ENCODE assay signal across 18 cellular contexts in genomic region chr12:124703852-124704251, GRCh38.
DNase-seq lines count a peak whose midpoint lies in the region; ATAC-seq and TF ChIP-seq lines count a peak whose summit lies in the region.
"Had no signal": no experiment of that assay in that cellular context is flagged by ENCODE, and none has a peak within 500 bp of the region (broad histone marks: within the 10 kb centered on the region; RNA-seq: fewer than 3 reads in every experiment).

No MANE protein-coding gene starts in this region.

- H3K4me1 ChIP-seq in PC-9 (replicated peaks; ENCODE audit: insufficient read depth) = peaks cover 46% of the 10 kb centered on the region
- H3K4me1 ChIP-seq in liver (ENCODE audit: control insufficient read depth in 4 of 4, insufficient read depth in 4 of 4, low read length in 3 of 4) = peaks cover 0 to 8% (median 1%) of the 10 kb centered on the region in 4 donors
- H3K4me1 ChIP-seq in MM.1S (ENCODE audit: low read length) = no peaks in the 10 kb centered on the region

- H3K4me2 ChIP-seq in PC-9 (peak overlapping the region; percentile 46), MM.1S (ENCODE audit: low read depth, low read length) (no peak overlapping the region)

- H3K27me3 ChIP-seq in PC-9 (ENCODE audit: insufficient read depth, low read depth) = no peaks in the 10 kb centered on the region
- no peaks in the 10 kb centered on the region for H3K27me3 ChIP-seq in liver (ENCODE audit: control insufficient read depth in 4 of 4, insufficient read depth in 4 of 4, low read length in 3 of 4)
- no peaks in the 10 kb centered on the region for H3K27me3 ChIP-seq in MM.1S (replicated peaks; ENCODE audit: insufficient read depth, low read length)

- H4K20me1 ChIP-seq in PC-9 (ENCODE audit: insufficient read depth) (no peaks in the 10 kb centered on the region), MM.1S (ENCODE audit: insufficient read depth, low read length) (no peaks in the 10 kb centered on the region)

- POLR2A ChIA-PET in PC-9 (lab: Charles Lee; ENCODE audit: unreplicated experiment) = no interaction called here
- POLR2A ChIA-PET in activated CD4-positive, alpha-beta T cell treated with anti-CD3 and anti-CD28 coated beads, Interleukin-2, amount 10 ng/mL, durations not matched to agents 7 days and 5 days (lab: Charles Lee) = no interaction called here

- no peak overlapping the region for H2AFZ ChIP-seq in PC-9
- H2AFZ ChIP-seq in MM.1S (ENCODE audit: low read length) = no peak overlapping the region

- H3K9me2 ChIP-seq in PC-9 (ENCODE audit: insufficient read depth) (no peaks in the 10 kb centered on the region), MM.1S (replicated peaks; ENCODE audit: insufficient read depth, low read length) (no peaks in the 10 kb centered on the region)

- no peaks in the 10 kb centered on the region for H3K36me3 Mint-ChIP-seq in activated CD4-positive, alpha-beta T cell treated with anti-CD3 and anti-CD28 coated beads, Interleukin-2, amount 10 ng/mL, durations not matched to agents 7 days and 5 days (ENCODE audit: low read depth)
- H3K36me3 Mint-ChIP-seq: activated naive CD8-positive, alpha-beta T cell treated with anti-CD3 and anti-CD28 coated beads, Interleukin-2, amount 10 ng/mL, durations not matched to agents 7 days and 5 days; IgD-negative memory B cell; T-cell had no signal

- no peak overlapping the region for H3K4me3 ChIP-seq in PC-9
- H3K4me3 ChIP-seq in liver (ENCODE audit: low read depth in 1 of 3, low read length in 3 of 3) = no peak overlapping the region
- H3K4me3 ChIP-seq in MM.1S (ENCODE audit: low read length) = no peak overlapping the region
- H3K4me3 ChIP-seq: psoas muscle had no signal

- H3K27ac ChIP-seq in PC-9 = peak overlapping the region; percentile 57
- no peak overlapping the region for H3K27ac ChIP-seq in liver (ENCODE audit: low read depth in 1 of 2, low read length in 2 of 2)
- no peak overlapping the region for H3K27ac ChIP-seq in MM.1S (ENCODE audit: low read length)
- H3K27ac ChIP-seq: C4-2B, psoas muscle had no signal

- no peaks in the 10 kb centered on the region for H3K79me2 ChIP-seq in PC-9 (ENCODE audit: low read depth)
- no peaks in the 10 kb centered on the region for H3K79me2 ChIP-seq in MM.1S (ENCODE audit: low read length)

- BruUV-seq in PC-9 (replicated peaks; lab: Mats Ljungman, UMichigan) = no TSS peak

- TF ChIP-seq RAD21 in liver (IDR thresholded peaks at IDR 0.05) = peak in 1 of 2 donors; percentile 22

- no peak overlapping the region for H3K27ac Mint-ChIP-seq in stimulated activated naive CD8-positive, alpha-beta T cell treated with anti-CD3 and anti-CD28 coated beads, Interleukin-15, amount 100 ng/mL, for 72 hours
- no peak overlapping the region for H3K27ac Mint-ChIP-seq in activated CD4-positive, alpha-beta T cell treated with anti-CD3 and anti-CD28 coated beads, Interleukin-2, amount 10 ng/mL, durations not matched to agents 7 days and 5 days
- H3K27ac Mint-ChIP-seq: activated CD4-positive, alpha-beta T cell treated with anti-CD3 and anti-CD28 coated beads, Interleukin-2, amount 10 ng/mL, durations not matched to agents 24 days and 14 days; activated naive CD8-positive, alpha-beta T cell treated with anti-CD3 and anti-CD28 coated beads, Interleukin-2, amount 10 ng/mL, durations not matched to agents 7 days and 5 days; T-cell had no signal

- peaks cover 17% of the 10 kb centered on the region for H3K27me3 Mint-ChIP-seq in stimulated activated naive CD8-positive, alpha-beta T cell treated with anti-CD3 and anti-CD28 coated beads, Interleukin-15, amount 100 ng/mL, for 72 hours
- peaks cover 5% of the 10 kb centered on the region for H3K27me3 Mint-ChIP-seq in activated CD4-positive, alpha-beta T cell treated with anti-CD3 and anti-CD28 coated beads, Interleukin-2, amount 10 ng/mL, durations not matched to agents 7 days and 5 days

- H3K36me3 ChIP-seq in PC-9 (ENCODE audit: low read depth) (no peaks in the 10 kb centered on the region), liver (ENCODE audit: control insufficient read depth in 4 of 4, insufficient read depth in 3 of 4, low read depth in 1 of 4, low read length in 3 of 4) (no peaks in the 10 kb centered on the region), MM.1S (replicated peaks; ENCODE audit: insufficient read depth, low read length) (no peaks in the 10 kb centered on the region)

- intact Hi-C loops in PC-9 (cut with micrococcal nuclease; ENCODE audit: unreplicated experiment) = no loop called here

- H3K9me3 ChIP-seq in PC-9 (ENCODE audit: insufficient read depth, low read depth) (no peaks in the 10 kb centered on the region; the same call in 1 of the 2 replicates), liver (ENCODE audit: control insufficient read depth in 4 of 4, low read length in 3 of 4) (peaks cover 0 to 2% (median under 1%) of the 10 kb centered on the region in 4 donors), MM.1S (replicated peaks; ENCODE audit: insufficient read depth, low read length) (no peaks in the 10 kb centered on the region)

- DNase-seq in stimulated activated naive CD8-positive, alpha-beta T cell treated with anti-CD3 and anti-CD28 coated beads, Interleukin-15, Interleukin-2, amounts not matched to agents 100 U/mL and 50 U/mL, for 24 hours = no peak
- DNase-seq in stimulated activated naive CD8-positive, alpha-beta T cell treated with anti-CD3 and anti-CD28 coated beads, Interleukin-15, amount 100 ng/mL, for 72 hours = no peak
- DNase-seq in PC-9 (peak in 1 of 2 experiments; percentile 69), MM.1S (no peak)
- no peak for DNase-seq in activated CD4-positive, alpha-beta T cell treated with anti-CD3 and anti-CD28 coated beads, Interleukin-2, amount 10 ng/mL, durations not matched to agents 7 days and 5 days
- DNase-seq: activated CD4-positive, alpha-beta T cell treated with anti-CD3 and anti-CD28 coated beads, Interleukin-2, amount 10 ng/mL, durations not matched to agents 24 days and 14 days; activated CD8-positive, alpha-beta memory T cell treated with anti-CD3 and anti-CD28 coated beads, Interleukin-2, amount 50 U/mL, for 48 hours; activated naive CD8-positive, alpha-beta T cell treated with anti-CD3 and anti-CD28 coated beads, Interleukin-2, amount 10 ng/mL, durations not matched to agents 7 days and 5 days; GDM1; NCI-H1048; NCI-H2029 treated with DMSO at 0.1 percent for 48 hours; psoas muscle; T-cell had no signal

- no peak overlapping the region for H3K9ac ChIP-seq in liver (ENCODE audit: low read depth in 1 of 2, low read length in 2 of 2)
- H3K9ac ChIP-seq in MM.1S (ENCODE audit: low read length) = no peak overlapping the region

- H3K4me1 Mint-ChIP-seq in stimulated activated naive CD8-positive, alpha-beta T cell treated with anti-CD3 and anti-CD28 coated beads, Interleukin-15, amount 100 ng/mL, for 72 hours = no peaks in the 10 kb centered on the region
- no peaks in the 10 kb centered on the region for H3K4me1 Mint-ChIP-seq in activated CD4-positive, alpha-beta T cell treated with anti-CD3 and anti-CD28 coated beads, Interleukin-2, amount 10 ng/mL, durations not matched to agents 7 days and 5 days
- H3K4me1 Mint-ChIP-seq: activated CD4-positive, alpha-beta T cell treated with anti-CD3 and anti-CD28 coated beads, Interleukin-2, amount 10 ng/mL, durations not matched to agents 24 days and 14 days; IgD-negative memory B cell; T-cell had no signal

- CTCF ChIA-PET in PC-9 (lab: Charles Lee) = no interaction called here
- CTCF ChIA-PET in activated CD4-positive, alpha-beta T cell treated with anti-CD3 and anti-CD28 coated beads, Interleukin-2, amount 10 ng/mL, durations not matched to agents 7 days and 5 days (lab: Charles Lee) = interaction anchor here (1.7 kb wide), 1 partner anchor 17 kb away, joined by 5 read pairs; no protein-coding TSS in a partner anchor

- ATAC-seq in stimulated activated naive CD8-positive, alpha-beta T cell treated with anti-CD3 and anti-CD28 coated beads, Interleukin-15, Interleukin-2, amounts not matched to agents 100 U/mL and 50 U/mL, for 24 hours = peak; percentile 23
- ATAC-seq in stimulated activated naive CD8-positive, alpha-beta T cell treated with anti-CD3 and anti-CD28 coated beads, Interleukin-15, amount 100 ng/mL, for 72 hours = no peak
- ATAC-seq in GM18520 (IDR thresholded peaks at IDR 0.05; ENCODE audit: unreplicated experiment) (no peak), HG03432 (IDR thresholded peaks at IDR 0.05; ENCODE audit: unreplicated experiment) (no peak)
- ATAC-seq: psoas muscle, T-cell had no signal

- peaks cover 9% of the 10 kb centered on the region; the same call in 1 of the 2 replicates for H3F3A ChIP-seq in PC-9 (ENCODE audit: insufficient read depth, low read depth)
- H3F3A ChIP-seq in MM.1S (ENCODE audit: insufficient read depth, low read length) = no peaks in the 10 kb centered on the region

- 37% methylated on average over 8 of the region's 8 CpGs for WGBS in liver

- no peak overlapping the region for H3K4me3 Mint-ChIP-seq in stimulated activated naive CD8-positive, alpha-beta T cell treated with anti-CD3 and anti-CD28 coated beads, Interleukin-15, amount 100 ng/mL, for 72 hours
- H3K4me3 Mint-ChIP-seq in activated CD4-positive, alpha-beta T cell treated with anti-CD3 and anti-CD28 coated beads, Interleukin-2, amount 10 ng/mL, durations not matched to agents 7 days and 5 days = no peak overlapping the region
- H3K4me3 Mint-ChIP-seq: activated CD4-positive, alpha-beta T cell treated with anti-CD3 and anti-CD28 coated beads, Interleukin-2, amount 10 ng/mL, durations not matched to agents 24 days and 14 days; activated naive CD8-positive, alpha-beta T cell treated with anti-CD3 and anti-CD28 coated beads, Interleukin-2, amount 10 ng/mL, durations not matched to agents 7 days and 5 days; IgD-negative memory B cell; T-cell had no signal

- peaks cover 0 to 5% of the 10 kb centered on the region in 2 donors for H3K9me3 Mint-ChIP-seq in stimulated activated naive CD8-positive, alpha-beta T cell treated with anti-CD3 and anti-CD28 coated beads, Interleukin-15, amount 100 ng/mL, for 72 hours
- H3K9me3 Mint-ChIP-seq in activated CD4-positive, alpha-beta T cell treated with anti-CD3 and anti-CD28 coated beads, Interleukin-2, amount 10 ng/mL, durations not matched to agents 7 days and 5 days = no peaks in the 10 kb centered on the region
- H3K9me3 Mint-ChIP-seq: activated CD4-positive, alpha-beta T cell treated with anti-CD3 and anti-CD28 coated beads, Interleukin-2, amount 10 ng/mL, durations not matched to agents 24 days and 14 days; activated naive CD8-positive, alpha-beta T cell treated with anti-CD3 and anti-CD28 coated beads, Interleukin-2, amount 10 ng/mL, durations not matched to agents 7 days and 5 days had no signal

- no peak for TF ChIP-seq CTCF in PC-9 (conservative IDR thresholded peaks at IDR 0.05)
- no peak for TF ChIP-seq CTCF in liver (IDR thresholded peaks at IDR 0.05; ENCODE audit: low read depth, low read length, missing input control)
- TF ChIP-seq CTCF in MM.1S (IDR thresholded peaks at IDR 0.05; ENCODE audit: low read length) = no peak

TF ChIP-seq in liver, 16 proteins besides CTCF, POLR2A, EP300 and RAD21:
- no peak for TF ChIP-seq TAF1 (conservative IDR thresholded peaks at IDR 0.05)
- no peak for TF ChIP-seq JUND (IDR thresholded peaks at IDR 0.05)
- TF ChIP-seq HNF4A (conservative IDR thresholded peaks at IDR 0.05) = peak; percentile 64 to 73
- peak; percentile 46 to 65 for TF ChIP-seq RXRA (IDR thresholded peaks at IDR 0.05)
- peak; percentile 36 for TF ChIP-seq SP1 (IDR thresholded peaks at IDR 0.05)
- no peak for TF ChIP-seq YY1 (IDR thresholded peaks at IDR 0.05)
